ENCODE assay signal across 8 cellular contexts in genomic region chr19:12792853-12793289, GRCh38. TPM values are rescaled to one million over a fixed set of nuclear protein-coding genes. Genes with fewer than 3 reads are reported as not detected.
DNase-seq lines count a peak whose midpoint lies in the region; ATAC-seq, FAIRE-seq and TF ChIP-seq lines count a peak whose summit lies in the region.

No MANE protein-coding gene starts in this region.

- H2AFZ ChIP-seq in Loucy (ENCODE audit: low read length), result peak overlapping the region; percentile 78

- no peak for FAIRE-seq in bronchial epithelial cell (lab: Jason Lieb, UNC)

- no peak for TF ChIP-seq CTCF in AG09309 (IDR thresholded peaks at IDR 0.05; ENCODE audit: control insufficient read depth, insufficient read depth, low read depth, low read length, missing control alignments)
- no peak for TF ChIP-seq CTCF in Loucy (conservative IDR thresholded peaks at IDR 0.05; ENCODE audit: low read length)
- no peak for TF ChIP-seq CTCF in bronchial epithelial cell (IDR thresholded peaks at IDR 0.05; ENCODE audit: insufficient read depth, low read length, severe bottlenecking)

- DNase-seq in AG09309 (ENCODE audit: low read depth) (no peak), bronchial epithelial cell (ENCODE audit: low read depth) (no peak), NCI-H2227 (lab: John Stamatoyannopoulos, UW; ENCODE audit: unreplicated experiment) (no peak), AG20443 (ENCODE audit: low spot score) (no peak), SKM-1 treated with dmso at 0.1 percent for 144 hours (lab: John Stamatoyannopoulos, UW; ENCODE audit: unreplicated experiment) (no peak)

- ATAC-seq in HG03108 (IDR thresholded peaks at IDR 0.05; ENCODE audit: unreplicated experiment), result no peak

- H3K27me3 ChIP-seq in Loucy (ENCODE audit: insufficient read depth, low read length, poor library complexity, severe bottlenecking) (no peaks in the 10 kb centered on the region), bronchial epithelial cell (ENCODE audit: control insufficient read depth, insufficient read depth, low read length) (no peaks in the 10 kb centered on the region), muscle layer of duodenum (ENCODE audit: low read depth, low read length) (no peaks in the 10 kb centered on the region)

- no peaks in the 10 kb centered on the region; the same call in 1 of the 2 replicates for H3F3A ChIP-seq in Loucy (ENCODE audit: low read depth)

- no peaks in the 10 kb centered on the region for H3K9me2 ChIP-seq in Loucy (replicated peaks; ENCODE audit: low read depth, low read length)

- peak overlapping the region; percentile 99 for H3K27ac ChIP-seq in muscle layer of duodenum (ENCODE audit: low read length)

- peak overlapping the region; percentile 94 for H3K4me3 ChIP-seq in AG09309 (ENCODE audit: control insufficient read depth, low read depth, low read length)
- peak overlapping the region; percentile 96 for H3K4me3 ChIP-seq in Loucy (ENCODE audit: low read length, poor library complexity, severe bottlenecking)
- peak overlapping the region; percentile 98 for H3K4me3 ChIP-seq in bronchial epithelial cell (ENCODE audit: low read depth, low read length)
- H3K4me3 ChIP-seq in muscle layer of duodenum (ENCODE audit: low read depth in 1 of 2, low read length in 2 of 2), result peak overlapping the region; percentile 68 to 97

- H3K9me3 ChIP-seq in Loucy (ENCODE audit: insufficient read depth, low read depth, low read length) (no peaks in the 10 kb centered on the region), muscle layer of duodenum (ENCODE audit: control insufficient read depth in 1 of 2, low read length in 2 of 2) (no peaks in the 10 kb centered on the region)

- H3K4me2 ChIP-seq in Loucy (ENCODE audit: low read depth, low read length, poor library complexity, severe bottlenecking), result peak overlapping the region; percentile 96

- H3K36me3 ChIP-seq in Loucy (ENCODE audit: insufficient read depth, low read length) (no peaks in the 10 kb centered on the region), bronchial epithelial cell (ENCODE audit: control insufficient read depth, insufficient read depth, low read length) (peaks cover 13% of the 10 kb centered on the region), muscle layer of duodenum (ENCODE audit: control insufficient read depth in 1 of 2, insufficient read depth in 2 of 2, low read length in 2 of 2) (peaks cover 0 to 13% of the 10 kb centered on the region in 2 donors)

- H3K9ac ChIP-seq in Loucy (ENCODE audit: low read depth, low read length, poor library complexity, severe bottlenecking), result peak overlapping the region; percentile 94

- H3K79me2 ChIP-seq in Loucy (ENCODE audit: insufficient read depth, low read length), result peaks cover 21% of the 10 kb centered on the region

- peaks cover 35% of the 10 kb centered on the region for H3K4me1 ChIP-seq in Loucy (ENCODE audit: insufficient read depth, low read length, poor library complexity, severe bottlenecking)
- H3K4me1 ChIP-seq in muscle layer of duodenum (ENCODE audit: control insufficient read depth in 1 of 2, insufficient read depth in 2 of 2, low read length in 2 of 2), result peaks cover 18 to 29% of the 10 kb centered on the region in 2 donors

- H4K20me1 ChIP-seq in Loucy (ENCODE audit: insufficient read depth, low read length, poor library complexity, severe bottlenecking), result no peaks in the 10 kb centered on the region

RNA-seq across cellular contexts. Expression of gene JUNB, which starts 1.6 kb away (rescaled TPM):
- 158 and 179 TPM in 2 replicates for total RNA-seq in bronchial epithelial cell

RNA-seq across cellular contexts. Expression of gene PRDX2, which starts 8.7 kb away (rescaled TPM):
- total RNA-seq in bronchial epithelial cell, result 148 and 157 TPM in 2 replicates

RNA-seq across cellular contexts. Expression of gene THSD8, which starts 9.0 kb away (rescaled TPM):
- total RNA-seq in bronchial epithelial cell, result not detected in 2 replicates

RNA-seq across cellular contexts. Expression of gene RNASEH2A, which starts 13.5 kb away (rescaled TPM):
- total RNA-seq in bronchial epithelial cell, result 11.1 and 12.9 TPM in 2 replicates

RNA-seq across cellular contexts. Expression of gene HOOK2, which starts 17.5 kb away (rescaled TPM):
- total RNA-seq in bronchial epithelial cell, result 52.5 and 58.7 TPM in 2 replicates
